1 cellular context compared by ENCODE assay signal in genomic region chr4:153259679-153260078, GRCh38.
TF ChIP-seq lines count a peak whose summit lies in the region.

No MANE protein-coding gene starts in this region.

TF ChIP-seq in SK-N-SH, 30 proteins besides CTCF, POLR2A, EP300 and RAD21 (continued from another document):
- TF ChIP-seq FOXM1 (IDR thresholded peaks at IDR 0.05; ENCODE audit: low read depth) (no peak), TAF1 (IDR thresholded peaks at IDR 0.05; ENCODE audit: borderline replicate concordance, low read depth, low read length) (no peak), RCOR1 (IDR thresholded peaks at IDR 0.05; ENCODE audit: low read length) (no peak), RXRA (IDR thresholded peaks at IDR 0.05; ENCODE audit: borderline replicate concordance, low read depth) (no peak), MEF2A (IDR thresholded peaks at IDR 0.05; ENCODE audit: borderline replicate concordance, low read depth) (no peak), JUND (IDR thresholded peaks at IDR 0.05) (no peak), FOSL2 (IDR thresholded peaks at IDR 0.05; ENCODE audit: borderline replicate concordance, low read depth) (no peak), SIN3A (IDR thresholded peaks at IDR 0.05; ENCODE audit: borderline replicate concordance, low read depth, low read length) (no peak), TEAD4 (IDR thresholded peaks at IDR 0.05; ENCODE audit: borderline replicate concordance, insufficient read depth) (no peak), ELF1 (IDR thresholded peaks at IDR 0.05) (no peak), EZH2phosphoT487 (IDR thresholded peaks at IDR 0.05; ENCODE audit: borderline replicate concordance, low read depth) (no peak), RFX5 (IDR thresholded peaks at IDR 0.05; ENCODE audit: low read length) (no peak)
- TF ChIP-seq, protein P1, sequence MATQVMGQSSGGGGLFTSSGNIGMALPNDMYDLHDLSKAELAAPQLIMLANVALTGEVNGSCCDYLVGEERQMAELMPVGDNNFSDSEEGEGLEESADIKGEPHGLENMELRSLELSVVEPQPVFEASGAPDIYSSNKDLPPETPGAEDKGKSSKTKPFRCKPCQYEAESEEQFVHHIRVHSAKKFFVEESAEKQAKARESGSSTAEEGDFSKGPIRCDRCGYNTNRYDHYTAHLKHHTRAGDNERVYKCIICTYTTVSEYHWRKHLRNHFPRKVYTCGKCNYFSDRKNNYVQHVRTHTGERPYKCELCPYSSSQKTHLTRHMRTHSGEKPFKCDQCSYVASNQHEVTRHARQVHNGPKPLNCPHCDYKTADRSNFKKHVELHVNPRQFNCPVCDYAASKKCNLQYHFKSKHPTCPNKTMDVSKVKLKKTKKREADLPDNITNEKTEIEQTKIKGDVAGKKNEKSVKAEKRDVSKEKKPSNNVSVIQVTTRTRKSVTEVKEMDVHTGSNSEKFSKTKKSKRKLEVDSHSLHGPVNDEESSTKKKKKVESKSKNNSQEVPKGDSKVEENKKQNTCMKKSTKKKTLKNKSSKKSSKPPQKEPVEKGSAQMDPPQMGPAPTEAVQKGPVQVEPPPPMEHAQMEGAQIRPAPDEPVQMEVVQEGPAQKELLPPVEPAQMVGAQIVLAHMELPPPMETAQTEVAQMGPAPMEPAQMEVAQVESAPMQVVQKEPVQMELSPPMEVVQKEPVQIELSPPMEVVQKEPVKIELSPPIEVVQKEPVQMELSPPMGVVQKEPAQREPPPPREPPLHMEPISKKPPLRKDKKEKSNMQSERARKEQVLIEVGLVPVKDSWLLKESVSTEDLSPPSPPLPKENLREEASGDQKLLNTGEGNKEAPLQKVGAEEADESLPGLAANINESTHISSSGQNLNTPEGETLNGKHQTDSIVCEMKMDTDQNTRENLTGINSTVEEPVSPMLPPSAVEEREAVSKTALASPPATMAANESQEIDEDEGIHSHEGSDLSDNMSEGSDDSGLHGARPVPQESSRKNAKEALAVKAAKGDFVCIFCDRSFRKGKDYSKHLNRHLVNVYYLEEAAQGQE (IDR thresholded peaks at IDR 0.05; ENCODE audit: low read depth, low read length), result no peak
